Comparison of ENCODE assay signal across 12 cellular contexts in the genomic region with DNA sequence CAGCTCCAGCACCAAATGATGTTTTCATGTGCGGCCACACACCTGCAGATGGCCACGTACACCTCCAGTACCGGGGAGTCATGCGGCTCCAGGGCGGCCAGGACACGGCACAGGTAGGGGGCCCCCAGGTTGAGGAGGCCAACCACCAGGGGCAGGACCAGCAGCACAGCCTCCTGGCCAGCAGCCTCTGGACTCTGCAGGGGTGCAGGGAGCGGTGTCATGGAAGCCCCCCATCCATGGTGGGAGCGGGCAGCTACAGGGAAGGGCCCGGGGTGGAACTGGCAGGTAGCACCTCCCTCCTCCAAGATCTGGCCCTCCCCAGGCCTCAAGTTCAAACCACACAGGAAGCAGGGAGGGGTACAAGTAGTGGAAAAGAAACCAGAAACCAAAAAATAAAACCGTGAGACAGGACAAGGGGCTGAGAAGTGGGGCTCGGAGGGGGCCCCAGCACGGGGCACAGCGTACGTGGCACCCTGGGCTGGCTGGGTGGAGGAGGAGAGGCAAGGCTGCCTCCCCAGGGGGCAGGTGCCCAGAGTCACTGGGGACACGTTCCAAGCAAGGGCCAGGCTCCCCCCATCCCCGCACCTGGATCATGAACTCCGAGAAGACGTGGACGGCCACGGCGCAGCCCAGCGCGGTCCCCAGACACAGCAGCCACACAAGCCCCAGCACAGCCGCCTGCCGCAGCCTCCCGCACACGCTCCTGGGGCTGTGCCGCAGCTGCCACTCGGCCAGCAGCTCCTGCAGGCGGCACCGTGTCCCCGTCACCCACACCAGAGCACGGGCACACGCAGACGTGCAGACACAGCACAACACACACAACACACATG. TPM values are rescaled to one million over a fixed set of nuclear protein-coding genes. Genes with fewer than 3 reads are reported as not detected.
DNase-seq lines count a peak whose midpoint lies in the region; ATAC-seq and TF ChIP-seq lines count a peak whose summit lies in the region.
"Had no signal": no experiment of that assay in that cellular context is flagged by ENCODE, and none has a peak within 500 bp of the region (broad histone marks: within the 10 kb centered on the region; RNA-seq: fewer than 3 reads in every experiment).

No MANE protein-coding gene starts in this region.

- intact Hi-C loops in left cardiac atrium (cut with DNase I) = no loop called here
- intact Hi-C loops in activated B cell treated with CpG ODN at 0.5 μM for 24 hours (cut with micrococcal nuclease) = loop anchor here (10.0 kb wide), 1 partner anchor 676 kb away; no protein-coding TSS in a partner anchor

- CTCF ChIA-PET in activated B cell treated with CpG ODN at 0.5 μM for 24 hours (lab: Charles Lee) = interaction anchor here (0.6 to 4.0 kb wide), 4 partner anchors 11 to 54 kb away, joined by 3 to 16 read pairs (median 4); no protein-coding TSS in a partner anchor

- peaks cover 18% of the 10 kb centered on the region for H3K36me3 ChIP-seq in right atrium auricular region
- peaks cover 0 to 45% of the 10 kb centered on the region in 2 donors for H3K36me3 ChIP-seq in duodenal mucosa (ENCODE audit: control insufficient read depth in 1 of 2, insufficient read depth in 2 of 2, low read length in 2 of 2)

- H3K4me3 ChIP-seq in right atrium auricular region (no peak overlapping the region), duodenal mucosa (ENCODE audit: low read depth in 1 of 2, low read length in 2 of 2) (peak overlapping the region; percentile 15 to 32)

- H3K27ac Mint-ChIP-seq in activated B cell treated with CpG ODN at 0.5 μM for 24 hours = peak overlapping the region; percentile 81

- DNase-seq in left cardiac atrium (peak; percentile 22), right atrium auricular region (ENCODE audit: low spot score) (no peak), activated B cell treated with CpG ODN at 0.5 μM for 24 hours (peak; percentile 37), substantia nigra (lab: John Stamatoyannopoulos, UW) (no peak), NCI-H128 (lab: John Stamatoyannopoulos, UW; ENCODE audit: unreplicated experiment) (no peak), amniotic stem cell (lab: John Stamatoyannopoulos, UW) (no peak), NCI-H2029 (lab: John Stamatoyannopoulos, UW) (no peak)
- DNase-seq: NCI-H524 treated with DMSO at 0.1 percent for 48 hours, occipital lobe, SW 1271 had no signal

- TF ChIP-seq CTCF in right atrium auricular region (IDR thresholded peaks at IDR 0.05) (no peak), activated B cell treated with CpG ODN at 0.5 μM for 24 hours (IDR thresholded peaks at IDR 0.05) (no peak)

- H3K27me3 ChIP-seq in right atrium auricular region (no peaks in the 10 kb centered on the region), duodenal mucosa (ENCODE audit: control insufficient read depth in 1 of 2, insufficient read depth in 2 of 2, low read length in 2 of 2) (no peaks in the 10 kb centered on the region)

- H3K4me1 ChIP-seq in right atrium auricular region (peaks cover 0 to 21% of the 10 kb centered on the region in 2 donors), duodenal mucosa (ENCODE audit: control insufficient read depth in 1 of 2, insufficient read depth in 2 of 2, low read length in 2 of 2) (peaks cover 8 to 48% of the 10 kb centered on the region in 2 donors)

- H3K9me3 ChIP-seq in right atrium auricular region (no peaks in the 10 kb centered on the region), duodenal mucosa (ENCODE audit: control insufficient read depth in 1 of 2, low read length in 2 of 2) (no peaks in the 10 kb centered on the region)

- peak in 1 of 2 donors; percentile 3 for ATAC-seq in left cardiac atrium
- no peak for ATAC-seq in activated B cell treated with CpG ODN at 0.5 μM for 24 hours (ENCODE audit: low read depth)

- H3K9me3 Mint-ChIP-seq in activated B cell treated with CpG ODN at 0.5 μM for 24 hours = no peaks in the 10 kb centered on the region

- peaks cover 62% of the 10 kb centered on the region for H3K4me1 Mint-ChIP-seq in activated B cell treated with CpG ODN at 0.5 μM for 24 hours

- peaks cover 69% of the 10 kb centered on the region for H3K36me3 Mint-ChIP-seq in activated B cell treated with CpG ODN at 0.5 μM for 24 hours (ENCODE audit: low read depth)

- H3K27me3 Mint-ChIP-seq in activated B cell treated with CpG ODN at 0.5 μM for 24 hours = no peaks in the 10 kb centered on the region

- no peak overlapping the region for H3K27ac ChIP-seq in right atrium auricular region
- no peak overlapping the region for H3K27ac ChIP-seq in duodenal mucosa (ENCODE audit: low read depth, low read length)
- H3K27ac ChIP-seq in substantia nigra (ENCODE audit: low read depth, low read length, poor library complexity, severe bottlenecking) = peak overlapping the region; percentile 58

- peak overlapping the region; percentile 65 for H3K4me3 Mint-ChIP-seq in activated B cell treated with CpG ODN at 0.5 μM for 24 hours

- H3K9ac ChIP-seq in duodenal mucosa (ENCODE audit: low read depth in 1 of 2, low read length in 2 of 2) = no peak overlapping the region

- POLR2A ChIA-PET in activated B cell treated with CpG ODN at 0.5 μM for 24 hours (lab: Charles Lee) = interaction anchor here (1.2 to 48.2 kb wide), 4 partner anchors 8 to 52 kb away, joined by 4 to 2404 read pairs (median 525); partner anchors contain the start of genes AFMID, C17orf99, SYNGR2 and TK1

RNA-seq across cellular contexts. Expression of gene TMC6, which starts 7.4 kb away (rescaled TPM):
- total RNA-seq in left cardiac atrium (10 to 100 TPM; 24.9 to 32.0 TPM), right atrium auricular region (10 to 100 TPM in 1 of 2 donors, 1 to 10 TPM in 1; 7.5 to 41.3 TPM), activated B cell treated with CpG ODN at 0.5 μM for 24 hours (746 and 896 TPM in 2 replicates)

RNA-seq across cellular contexts. Expression of gene TMC8, which starts 9.4 kb away (rescaled TPM):
- total RNA-seq in left cardiac atrium (1 to 10 TPM; 3.8 to 4.3 TPM), right atrium auricular region (1 to 10 TPM; 1.0 to 2.6 TPM), activated B cell treated with CpG ODN at 0.5 μM for 24 hours (166 and 181 TPM in 2 replicates)
- total RNA-seq: LHCN-M2 had no signal

RNA-seq across cellular contexts. Expression of gene C17orf99, which starts 25.0 kb away (rescaled TPM):
- total RNA-seq in left cardiac atrium = not detected
- not detected for total RNA-seq in right atrium auricular region
- 5.2 and 7.1 TPM in 2 replicates for total RNA-seq in activated B cell treated with CpG ODN at 0.5 μM for 24 hours
- total RNA-seq: LHCN-M2, occipital lobe had no signal

RNA-seq across cellular contexts. Expression of gene SYNGR2, which starts 47.2 kb away (rescaled TPM):
- total RNA-seq in left cardiac atrium = 10 to 100 TPM; 73.4 to 84.5 TPM
- 100 to 1,000 TPM in 1 of 2 donors, 10 to 100 TPM in 1; 52.8 to 129 TPM for total RNA-seq in right atrium auricular region
- 636 and 647 TPM in 2 replicates for total RNA-seq in activated B cell treated with CpG ODN at 0.5 μM for 24 hours

Comparison
In these comparisons a context has a peak if more than half of its experiments do, and no peak if none do; other contexts are left out.
1. DNase-seq: peak in left cardiac atrium (single experiment) and activated B cell treated with CpG ODN at 0.5 μM for 24 hours (single experiment); none in right atrium auricular region (single experiment), substantia nigra (0 of 49), NCI-H128 (single experiment), amniotic stem cell (single experiment) and NCI-H2029 (single experiment).
2. H3K4me3 ChIP-seq: peak in duodenal mucosa (2 of 2); none in right atrium auricular region (0 of 2).
3. RNA of gene TMC6, which starts 7.4 kb away (total RNA-seq): 746 to 896 TPM in activated B cell treated with CpG ODN at 0.5 μM for 24 hours; 7.5 to 41.3 TPM in right atrium auricular region and 24.9 to 32.0 TPM in left cardiac atrium; every median in the first group is over 10 times any median in the second.
4. RNA of gene TMC8, which starts 9.4 kb away (total RNA-seq): 166 to 181 TPM in activated B cell treated with CpG ODN at 0.5 μM for 24 hours; 3.8 to 4.3 TPM in left cardiac atrium and 1.0 to 2.6 TPM in right atrium auricular region; every median in the first group is over 10 times any median in the second.